7 cellular contexts compared by ENCODE assay signal in genomic region chr3:152524198-152525140, GRCh38.
DNase-seq lines count a peak whose midpoint lies in the region; ATAC-seq, FAIRE-seq and TF ChIP-seq lines count a peak whose summit lies in the region.

No MANE protein-coding gene starts in this region.

- WGBS in upper lobe of left lung, 2 donors: 68 to 86% methylated on average over 3 of the region's 3 CpGs

- H3K4me1 ChIP-seq in breast epithelium (no peaks in the 10 kb centered on the region), lower lobe of right lung (no peaks in the 10 kb centered on the region), upper lobe of left lung (no peaks in the 10 kb centered on the region)

- ATAC-seq in GM19043 (IDR thresholded peaks at IDR 0.05; ENCODE audit: low read depth, unreplicated experiment): peak; percentile 69
- ATAC-seq in lower lobe of right lung: no peak
- peak in 1 of 2 donors; percentile 74 for ATAC-seq in upper lobe of left lung (ENCODE audit: low FRiP score in 2 of 2)

- no peaks in the 10 kb centered on the region for H3K27me3 ChIP-seq in breast epithelium
- no peaks in the 10 kb centered on the region for H3K27me3 ChIP-seq in lower lobe of right lung (ENCODE audit: low read depth)
- no peaks in the 10 kb centered on the region for H3K27me3 ChIP-seq in upper lobe of left lung

- intact Hi-C loops in breast epithelium (cut with DNase I; ENCODE audit: low total_unique reads) (no loop called here), lower lobe of right lung (cut with DNase I) (no loop called here)

- H3K36me3 ChIP-seq in breast epithelium (no peaks in the 10 kb centered on the region), lower lobe of right lung (no peaks in the 10 kb centered on the region), upper lobe of left lung (no peaks in the 10 kb centered on the region)

- DNase-seq in DMS79 (lab: John Stamatoyannopoulos, UW) (peak; percentile 15), HTR-8/SVneo (ENCODE audit: insufficient read length, low spot score) (peak; percentile 24), OCI-M2 (lab: John Stamatoyannopoulos, UW; ENCODE audit: unreplicated experiment) (peak; percentile 4), breast epithelium (ENCODE audit: low spot score in 2 of 2) (no peak), lower lobe of right lung (no peak), upper lobe of left lung (no peak)

- H3K9me3 ChIP-seq in breast epithelium (no peaks in the 10 kb centered on the region), lower lobe of right lung (no peaks in the 10 kb centered on the region), upper lobe of left lung (no peaks in the 10 kb centered on the region)

- H3K27ac ChIP-seq in breast epithelium (no peak overlapping the region), lower lobe of right lung (no peak overlapping the region), upper lobe of left lung (no peak overlapping the region)

- peak; percentile 60 to 75 (median 67) for TF ChIP-seq CTCF in breast epithelium (IDR thresholded peaks at IDR 0.05)
- peak; percentile 89 for TF ChIP-seq CTCF in lower lobe of right lung (IDR thresholded peaks at IDR 0.05)
- TF ChIP-seq CTCF in upper lobe of left lung (IDR thresholded peaks at IDR 0.05): peak; percentile 70 to 87 (median 78)

- FAIRE-seq in HTR-8/SVneo (lab: Jason Lieb, UNC): no peak

- H3K4me3 ChIP-seq in breast epithelium (no peak overlapping the region), lower lobe of right lung (no peak overlapping the region), upper lobe of left lung (no peak overlapping the region)

- no peak for TF ChIP-seq EP300 in upper lobe of left lung (IDR thresholded peaks at IDR 0.05)

- no peak for TF ChIP-seq POLR2A in breast epithelium (IDR thresholded peaks at IDR 0.05)
- TF ChIP-seq POLR2A in upper lobe of left lung (IDR thresholded peaks at IDR 0.05): no peak

Comparison
In these comparisons a context has a peak if more than half of its experiments do, and no peak if none do; other contexts are left out.
1. DNase-seq: peak in DMS79 (single experiment), HTR-8/SVneo (single experiment) and OCI-M2 (single experiment); none in breast epithelium (0 of 2), lower lobe of right lung (single experiment) and upper lobe of left lung (0 of 2).
2. Peak in every context shown above with its lines, with median percentiles within 50 percentile points of each other: CTCF ChIP-seq.